In genomic region chr7:80255656-80256055, GRCh38 we compare ENCODE assay signal across 21 cellular contexts.
"Had no signal": no experiment of that assay in that cellular context is flagged by ENCODE, and none has a peak within 500 bp of the region (broad histone marks: within the 10 kb centered on the region; RNA-seq: fewer than 3 reads in every experiment).

No MANE protein-coding gene starts in this region.

- DNase-seq: naive thymus-derived CD4-positive, alpha-beta T cell; natural killer cell; nucleus accumbens; pancreas; right cardiac atrium; right lobe of liver; sigmoid colon; small intestine; stimulated activated CD4-positive, alpha-beta T cell treated with anti-CD3 and anti-CD28 coated beads, Interleukin-15, amount 100 ng/mL, for 24 hours; stimulated activated CD4-positive, alpha-beta T cell treated with anti-CD3 and anti-CD28 coated beads, Interleukin-2, amount 100 ng/mL, for 24 hours; stimulated activated CD4-positive, alpha-beta T cell treated with anti-CD3 and anti-CD28 coated beads, Interleukin-2, amount 100 ng/mL, for 48 hours; stimulated activated CD4-positive, alpha-beta T cell treated with anti-CD3 and anti-CD28 coated beads, Interleukin-4, amount 100 ng/mL, for 24 hours; stimulated activated naive B cell treated with anti-CD40 and anti-IgM and Interleukin-4, amounts not matched to agents 10 μg/mL and 1 μg/mL and 100 μg/mL, for 72 hours; stimulated activated naive CD4-positive, alpha-beta T cell treated with Interleukin-2 at 50 U/mL for 16 hours; stomach; tibial artery; transverse colon; upper lobe of right lung; uterus had no signal

- H3K27ac ChIP-seq: neutrophil, pancreas, prostate gland, right lobe of liver, sigmoid colon, stomach, tibial artery, transverse colon, upper lobe of right lung, uterus had no signal

- H3K9me3 ChIP-seq: neutrophil, pancreas, prostate gland, right lobe of liver, sigmoid colon, stomach, tibial artery, transverse colon, upper lobe of right lung, uterus had no signal

- H3K4me1 ChIP-seq: pancreas, right lobe of liver, stomach, transverse colon, upper lobe of right lung, uterus had no signal

- H3K36me3 ChIP-seq: neutrophil, pancreas, prostate gland, right lobe of liver, sigmoid colon, stomach, tibial artery, transverse colon, upper lobe of right lung, uterus had no signal

- H3K4me3 ChIP-seq: pancreas, prostate gland, right lobe of liver, sigmoid colon, stomach, tibial artery, transverse colon, upper lobe of right lung, uterus had no signal

- H3K27me3 ChIP-seq: neutrophil, pancreas, right lobe of liver, sigmoid colon, stomach, tibial artery, transverse colon, upper lobe of right lung, uterus had no signal
